Comparison of ENCODE assay signal across 8 cellular contexts in the genomic region with DNA sequence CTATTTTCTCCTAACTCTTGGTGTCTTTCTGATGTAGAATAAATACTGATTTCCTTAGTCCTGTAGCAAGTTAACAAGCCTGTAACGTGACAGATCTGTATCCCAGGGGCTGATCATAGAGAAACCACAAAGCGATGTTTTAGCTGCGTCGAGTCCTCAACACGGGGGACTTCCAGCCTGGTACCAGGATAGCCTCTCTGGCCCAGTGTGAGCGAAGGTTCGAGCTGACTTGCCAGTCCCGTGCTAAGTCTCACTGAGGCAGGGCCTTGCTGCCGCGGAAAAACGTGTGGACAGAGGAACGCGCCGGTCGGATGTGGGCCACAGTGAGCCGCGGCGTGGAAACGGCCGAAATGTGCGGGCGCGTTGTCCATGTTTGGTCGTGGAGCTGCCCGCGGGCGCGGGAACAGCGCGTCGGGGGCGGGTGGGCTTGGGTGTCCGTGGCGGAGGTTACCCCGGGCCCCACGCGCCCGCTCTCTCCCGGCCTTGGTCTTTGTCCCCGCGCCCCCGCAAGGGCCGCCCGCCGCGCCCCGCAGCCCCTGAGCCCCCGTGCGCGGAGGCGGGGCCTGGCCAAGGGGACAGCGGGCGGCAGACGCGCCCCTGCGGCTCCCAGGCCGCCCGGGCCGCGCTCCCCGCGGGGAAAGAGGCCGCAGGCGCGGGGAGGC. TPM values are rescaled to one million over a fixed set of nuclear protein-coding genes. Genes with fewer than 3 reads are reported as not detected.
A peak's percentile ranks its signal among the peaks of the same experiment; 100 is the strongest.
DNase-seq lines count a peak whose midpoint lies in the region; TF ChIP-seq lines count a peak whose summit lies in the region.

No MANE protein-coding gene starts in this region.

- peaks cover 0 to 13% (median 8%) of the 10 kb centered on the region in 5 experiments for H3K9me3 Mint-ChIP-seq in brain

- TF ChIP-seq EP300 in stomach (IDR thresholded peaks at IDR 0.05), result no peak

- H3K4me1 ChIP-seq in stomach, result peaks cover 12 to 68% (median 40%) of the 10 kb centered on the region in 4 donors

- peak overlapping the region; percentile 56 to 63 (median 58) for H3K4me3 ChIP-seq in stomach

- H3K4me1 Mint-ChIP-seq in brain, result peaks cover 69% of the 10 kb centered on the region

- TF ChIP-seq POLR2A in stomach (IDR thresholded peaks at IDR 0.05), result no peak

- CTCF ChIA-PET in GM10248 (lab: Yijun Ruan, JAX), result interaction anchor here (1.2 to 2.7 kb wide), 4 partner anchors 17 to 104 kb away, joined by 3 to 9 read pairs (median 4); no protein-coding TSS in a partner anchor

- POLR2A ChIA-PET in GM10248 (lab: Yijun Ruan, JAX), result no interaction called here

- no peaks in the 10 kb centered on the region for H3K36me3 ChIP-seq in stomach

- intact Hi-C loops in stomach (cut with DNase I; ENCODE audit: low total_unique reads), result no loop called here

- peak; percentile 32 for DNase-seq in activated T-cell treated with anti-CD3 and anti-CD28 coated beads, Interleukin-2, amount 50 U/mL, for 1 hour
- DNase-seq in activated T-cell treated with anti-CD3 and anti-CD28 coated beads for 4 hours (no peak), stomach (no peak), UCSD-AML1 (lab: John Stamatoyannopoulos, UW; ENCODE audit: unreplicated experiment) (no peak), GM19240 (ENCODE audit: insufficient read length, low spot score) (no peak), GM10248 (ENCODE audit: extremely low spot score) (no peak)

- 7 to 17% (median 14%) methylated on average over 19 to 65 of the region's 65 CpGs for WGBS in stomach, 5 donors

- H3K27me3 ChIP-seq in layer of hippocampus (ENCODE audit: control insufficient read depth, insufficient read depth, low read length) (no peaks in the 10 kb centered on the region), stomach (no peaks in the 10 kb centered on the region)

- H3K27ac ChIP-seq in layer of hippocampus (ENCODE audit: low read depth, low read length) (peak overlapping the region; percentile 75), stomach (peak overlapping the region; percentile 80 to 93 (median 87))

- no peaks in the 10 kb centered on the region for H3K9me3 ChIP-seq in stomach

- peaks cover 7% of the 10 kb centered on the region for H3K36me3 Mint-ChIP-seq in brain

- H3K4me3 Mint-ChIP-seq in brain, result peak overlapping the region; percentile 74 to 85 (median 79)

- peaks cover 11% of the 10 kb centered on the region for H3K27me3 Mint-ChIP-seq in brain

- TF ChIP-seq CTCF in brain (conservative IDR thresholded peaks at IDR 0.05) (no peak), stomach (IDR thresholded peaks at IDR 0.05) (no peak), GM10248 (IDR thresholded peaks at IDR 0.05; ENCODE audit: control extremely low read depth, extremely low read depth, low read depth, missing control alignments) (no peak)

- peak overlapping the region; percentile 54 to 85 (median 65) for H3K27ac Mint-ChIP-seq in brain

RNA-seq across cellular contexts. Expression of gene EML1, which starts 0.5 kb away (rescaled TPM):
- polyA plus RNA-seq in brain (ENCODE audit: insufficient read depth, low read depth, low replicate concordance) (13.4 TPM), stomach (10 to 100 TPM in 1 of 3 donors, 1 to 10 TPM in 2; 5.8 to 11.3 (median 6.7) TPM)
- 10 to 100 TPM; 30.1 to 66.5 (median 43.5) TPM for total RNA-seq in stomach
